Comparison of ENCODE assay signal across 27 cellular contexts in the genomic region with DNA sequence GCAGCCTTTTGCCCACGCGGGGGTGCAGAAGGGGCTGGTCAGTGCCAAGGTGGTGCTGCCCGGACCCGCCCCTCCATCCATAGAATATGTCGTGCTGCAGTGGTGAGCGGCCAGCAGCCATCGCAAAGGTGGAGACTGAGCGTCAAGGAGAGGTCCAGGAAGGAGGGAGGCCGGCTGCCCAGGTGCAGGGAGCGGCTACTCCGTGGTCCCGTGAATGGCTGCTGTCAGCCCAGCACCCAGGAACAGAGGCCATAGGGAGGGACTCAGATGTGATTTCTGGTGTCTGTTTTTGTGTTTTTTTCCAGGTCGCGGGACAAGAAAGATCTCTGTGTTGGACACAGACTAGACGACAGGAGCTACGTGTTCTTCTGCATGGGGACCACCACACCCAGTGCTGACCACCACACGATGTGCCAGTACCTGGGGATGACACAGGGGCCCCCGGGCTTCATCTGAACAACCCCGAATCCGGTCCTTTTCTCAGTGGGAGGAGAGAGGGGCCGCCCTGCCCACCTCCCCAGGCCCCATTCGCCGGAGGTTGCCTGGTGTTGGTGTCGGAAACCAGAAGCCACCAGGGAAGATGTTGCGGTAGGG. TPM values are rescaled to one million over a fixed set of nuclear protein-coding genes. Genes with fewer than 3 reads are reported as not detected.
"Had no signal": no experiment of that assay in that cellular context is flagged by ENCODE, and none has a peak within 500 bp of the region (broad histone marks: within the 10 kb centered on the region; RNA-seq: fewer than 3 reads in every experiment).

No MANE protein-coding gene starts in this region.

- H3K4me2 ChIP-seq: smooth muscle cell had no signal

- H3K27ac ChIP-seq: left lung, neutrophil, parathyroid adenoma, sigmoid colon, upper lobe of right lung had no signal

- H2AFZ ChIP-seq: parathyroid adenoma had no signal

- ATAC-seq: activated CD4-positive, alpha-beta T cell treated with anti-CD3 and anti-CD28 coated beads for 36 hours; left lung; naive thymus-derived CD8-positive, alpha-beta T cell; SK-N-SH treated with all-trans-retinoic acid at 6 μM for 48 hours; T-cell; upper lobe of right lung had no signal

- H3K4me1 ChIP-seq: left lung, parathyroid adenoma, sigmoid colon, upper lobe of right lung had no signal

- H3K27me3 ChIP-seq: neutrophil had no signal

- H3K79me2 ChIP-seq: parathyroid adenoma had no signal

- H3K9me3 ChIP-seq: left lung, neutrophil had no signal

- DNase-seq: activated CD4-positive, alpha-beta T cell treated with anti-CD3 and anti-CD28 coated beads for 36 hours; activated CD4-positive, alpha-beta T cell treated with anti-CD3 and anti-CD28 coated beads, Interleukin-2, amount 50 U/mL, for 4 hours; activated effector memory CD4-positive, alpha-beta T cell treated with Interleukin-2 at 50 U/mL for 16 hours; activated naive CD4-positive, alpha-beta T cell treated with anti-CD3 and anti-CD28 coated beads for 36 hours; activated naive CD8-positive, alpha-beta T cell treated with anti-CD3 and anti-CD28 coated beads, Interleukin-2, amount 10 ng/mL, durations not matched to agents 7 days and 5 days; activated T-cell treated with anti-CD3 and anti-CD28 coated beads, Interleukin-2, amount 50 U/mL, for 48 hours; amniotic stem cell; cerebellar nuclear complex; cortex of kidney; left lung; stimulated activated CD4-positive, alpha-beta T cell treated with anti-CD3 and anti-CD28 coated beads, Interleukin-2, amount 100 ng/mL, for 48 hours; stimulated activated CD8-positive, alpha-beta memory T cell treated with anti-CD3 and anti-CD28 coated beads, Interleukin-4, amount 100 ng/mL, for 48 hours; stimulated activated naive CD4-positive, alpha-beta T cell; T-cell; upper lobe of right lung had no signal

- H3K36me3 ChIP-seq: left lung, neutrophil, sigmoid colon, upper lobe of right lung had no signal

- H3K4me3 ChIP-seq: left lung, sigmoid colon, smooth muscle cell, upper lobe of right lung had no signal

RNA-seq across cellular contexts. Expression of gene PAEP, which starts 29.0 kb away (rescaled TPM):
- total RNA-seq: activated CD4-positive, alpha-beta T cell treated with anti-CD3 and anti-CD28 coated beads for 36 hours; activated CD8-positive, alpha-beta memory T cell treated with anti-CD3 and anti-CD28 coated beads for 36 hours; activated naive CD4-positive, alpha-beta T cell treated with anti-CD3 and anti-CD28 coated beads for 36 hours; activated naive CD8-positive, alpha-beta T cell treated with anti-CD3 and anti-CD28 coated beads, Interleukin-2, amount 10 ng/mL, durations not matched to agents 7 days and 5 days; bronchial epithelial cell; epithelial cell of proximal tubule; fibroblast of villous mesenchyme; kidney epithelial cell; left lung; lung microvascular endothelial cell; naive thymus-derived CD8-positive, alpha-beta T cell; sigmoid colon; T-cell; upper lobe of right lung had no signal

RNA-seq across cellular contexts. Expression of gene OBP2A, which starts 44.7 kb away (rescaled TPM):
- total RNA-seq: activated CD4-positive, alpha-beta T cell treated with anti-CD3 and anti-CD28 coated beads for 36 hours; activated CD8-positive, alpha-beta memory T cell treated with anti-CD3 and anti-CD28 coated beads for 36 hours; activated naive CD4-positive, alpha-beta T cell treated with anti-CD3 and anti-CD28 coated beads for 36 hours; activated naive CD8-positive, alpha-beta T cell treated with anti-CD3 and anti-CD28 coated beads, Interleukin-2, amount 10 ng/mL, durations not matched to agents 7 days and 5 days; bronchial epithelial cell; epithelial cell of proximal tubule; fibroblast of villous mesenchyme; kidney epithelial cell; left lung; lung microvascular endothelial cell; naive thymus-derived CD8-positive, alpha-beta T cell; sigmoid colon; smooth muscle cell; T-cell; upper lobe of right lung had no signal

RNA-seq across cellular contexts. Expression of gene GLT6D1, which starts 48.8 kb away (rescaled TPM):
- total RNA-seq: activated CD4-positive, alpha-beta T cell treated with anti-CD3 and anti-CD28 coated beads for 36 hours; activated CD8-positive, alpha-beta memory T cell treated with anti-CD3 and anti-CD28 coated beads for 36 hours; activated naive CD4-positive, alpha-beta T cell treated with anti-CD3 and anti-CD28 coated beads for 36 hours; activated naive CD8-positive, alpha-beta T cell treated with anti-CD3 and anti-CD28 coated beads, Interleukin-2, amount 10 ng/mL, durations not matched to agents 7 days and 5 days; bronchial epithelial cell; epithelial cell of proximal tubule; fibroblast of villous mesenchyme; kidney epithelial cell; left lung; lung microvascular endothelial cell; naive thymus-derived CD8-positive, alpha-beta T cell; sigmoid colon; smooth muscle cell; T-cell; upper lobe of right lung had no signal
